ENCODE assay signal across 8 cellular contexts in genomic region chr6:52670502-52671409, GRCh38.
DNase-seq lines count a peak whose midpoint lies in the region; ATAC-seq and TF ChIP-seq lines count a peak whose summit lies in the region.

Gene TMEM14A (plus strand): TSS chr6:52671113. CDS start chr6:52677103, 5,990 bp downstream.

- H3K27ac Mint-ChIP-seq in central memory CD8-positive, alpha-beta T cell (ENCODE audit: low read depth), result peak within 1 kb of the TSS; percentile 78

- peaks cover 7% of the 10 kb centered on the region for H3K36me3 Mint-ChIP-seq in central memory CD8-positive, alpha-beta T cell (ENCODE audit: insufficient read depth)

- DNase-seq in AG09319 (ENCODE audit: extremely low read depth, low read depth), result peak; percentile 86
- DNase-seq in NCI-H446 (lab: John Stamatoyannopoulos, UW), result peak; percentile 80 to 93
- DNase-seq in central memory CD8-positive, alpha-beta T cell (ENCODE audit: low spot score in 2 of 2), result peak; percentile 75 to 87
- DNase-seq in islet precursor cell, result peak; percentile 99
- DNase-seq in stimulated activated CD4-positive, alpha-beta T cell treated with anti-CD3 and anti-CD28 coated beads, Interleukin-12 subunit alpha, Interleukin-12 subunit beta, amount 100 ng/mL, for 4 hours, result peak; percentile 91

- H3K4me3 Mint-ChIP-seq in central memory CD8-positive, alpha-beta T cell, result peak within 1 kb of the TSS; percentile 86

- TF ChIP-seq CTCF in AG09319 (IDR thresholded peaks at IDR 0.05; ENCODE audit: low read depth, low read length), result no peak; the same call in 1 of the 2 replicates

- no peaks in the 10 kb centered on the region for H3K27me3 Mint-ChIP-seq in central memory CD8-positive, alpha-beta T cell

- ATAC-seq in GM19043 (IDR thresholded peaks at IDR 0.05; ENCODE audit: low read depth, unreplicated experiment) (peak; percentile 98), HG03354 (IDR thresholded peaks at IDR 0.05; ENCODE audit: poor library complexity, severe bottlenecking, unreplicated experiment) (peak; percentile 98)
- ATAC-seq in activated CD4-positive, CD25-positive, alpha-beta regulatory T cell treated with anti-CD3 and anti-CD28 coated beads, Interleukin-2, amount 50 U/mL, for 24 hours, result peak; percentile 99
- ATAC-seq in central memory CD8-positive, alpha-beta T cell (replicated peaks; ENCODE audit: extremely low read depth, poor library complexity, severe bottlenecking), result peak; percentile 96

- H3K4me1 Mint-ChIP-seq in central memory CD8-positive, alpha-beta T cell, result peaks cover 25% of the 10 kb centered on the region

- no peaks in the 10 kb centered on the region for H3K9me3 Mint-ChIP-seq in central memory CD8-positive, alpha-beta T cell

Comparison
In these comparisons a context has a peak if more than half of its experiments do, and no peak if none do; other contexts are left out.
1. Peak in every context shown above with its lines: DNase-seq and ATAC-seq.